3 cellular contexts compared by ENCODE assay signal in the genomic region with DNA sequence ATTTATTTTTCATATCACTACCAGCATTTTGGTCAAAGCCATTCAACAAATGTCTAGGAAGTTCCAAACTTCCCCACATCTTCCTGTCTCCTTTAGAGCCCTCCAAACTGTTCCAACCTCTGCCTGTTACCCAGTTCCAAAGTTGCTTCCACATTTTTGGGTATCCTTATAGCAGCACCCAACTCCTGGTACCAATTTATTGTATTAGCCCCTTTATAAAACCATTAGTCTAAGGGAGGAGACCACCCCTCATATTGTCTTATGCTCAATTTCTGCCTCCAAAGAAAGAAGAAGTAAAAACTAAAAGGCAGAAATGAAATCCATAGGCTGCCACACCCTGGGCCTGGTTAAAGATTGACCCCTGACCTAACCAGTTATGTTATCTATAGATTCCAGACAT. TPM values are rescaled to one million over a fixed set of nuclear protein-coding genes. Genes with fewer than 3 reads are reported as not detected.
"Had no signal": no experiment of that assay in that cellular context is flagged by ENCODE, and none has a peak within 500 bp of the region (broad histone marks: within the 10 kb centered on the region; RNA-seq: fewer than 3 reads in every experiment).

No MANE protein-coding gene starts in this region.

RNA-seq across cellular contexts. Expression of a gene that starts 27.2 kb away (rescaled TPM):
- total RNA-seq: LHCN-M2, M059J, MCF 10A had no signal
